In genomic region chr17:60526726-60527125, GRCh38 we compare ENCODE assay signal across 8 cellular contexts. TPM values are rescaled to one million over a fixed set of nuclear protein-coding genes. Genes with fewer than 3 reads are reported as not detected.
DNase-seq lines count a peak whose midpoint lies in the region; ATAC-seq, FAIRE-seq and TF ChIP-seq lines count a peak whose summit lies in the region.

No MANE protein-coding gene starts in this region.

- H3K4me2 ChIP-seq in A549 (peak overlapping the region; percentile 71), HCT116 (ENCODE audit: low read length) (peak overlapping the region; percentile 87)

- no peaks in the 10 kb centered on the region for H4K20me1 ChIP-seq in HCT116 (ENCODE audit: insufficient read depth)

- H3K36me3 ChIP-seq in HCT116 (ENCODE audit: control insufficient read depth in 1 of 2, insufficient read depth in 2 of 2, low read length in 2 of 2): peaks cover 2 to 4% of the 10 kb centered on the region in 2 experiments; a peak in 1 of 4 replicates
- peaks cover 4% of the 10 kb centered on the region for H3K36me3 ChIP-seq in brain microvascular endothelial cell (replicated peaks)
- H3K36me3 ChIP-seq in mesodermal cell (ENCODE audit: control insufficient read depth, insufficient read depth, low read length): peaks cover 17% of the 10 kb centered on the region

- TF ChIP-seq CTCF in A549 (IDR thresholded peaks at IDR 0.05) (no peak), HCT116 (IDR thresholded peaks at IDR 0.05 in 2 of 3, conservative IDR thresholded peaks at IDR 0.05 in 1 of 3; ENCODE audit: borderline replicate concordance in 1 of 3, insufficient read depth in 1 of 3, low read depth in 2 of 3, low read length in 2 of 3) (no peak), brain microvascular endothelial cell (IDR thresholded peaks at IDR 0.05; ENCODE audit: low read depth, low read length, missing control alignments) (no peak), RWPE1 (conservative IDR thresholded peaks at IDR 0.05; ENCODE audit: low read depth) (no peak)

- TF ChIP-seq RAD21 in A549 (conservative IDR thresholded peaks at IDR 0.05 in 1 of 2, IDR thresholded peaks at IDR 0.05 in 1 of 2) (no peak), HCT116 (IDR thresholded peaks at IDR 0.05; ENCODE audit: low read depth) (no peak)

- no peaks in the 10 kb centered on the region for H3K9me2 ChIP-seq in HCT116 (ENCODE audit: insufficient read depth)

- in situ Hi-C loops in brain microvascular endothelial cell (cut with HindIII; ENCODE audit: low pct_ligation_motif_present, low sequenced_read_pairs): no loop called here

- H3K4me3 ChIP-seq in A549: peak overlapping the region; percentile 90
- H3K4me3 ChIP-seq in HCT116 (replicated peaks in 1 of 2; ENCODE audit: low read depth in 1 of 2, low read length in 2 of 2): peak overlapping the region; percentile 85 to 92
- peak overlapping the region; percentile 99 for H3K4me3 ChIP-seq in brain microvascular endothelial cell (ENCODE audit: low read depth, low read length)
- H3K4me3 ChIP-seq in mesodermal cell (ENCODE audit: extremely low read depth, insufficient read depth, low read length, poor library complexity, severe bottlenecking): peak overlapping the region; percentile 98

- 13% methylated on average over 6 of the region's 6 CpGs for WGBS in A549 (ENCODE audit: missing lambda C conversion rate)
- 25 to 90% methylated on average over 2 of the region's 6 CpGs for WGBS in mesodermal cell (ENCODE audit: insufficient coverage in 2 of 2), 2 experiments

- peaks cover 47% of the 10 kb centered on the region for H3K79me2 ChIP-seq in HCT116 (ENCODE audit: insufficient read depth, low read length)

- ATAC-seq in A549 (no peak), HCT116 (no peak), HG03378 (IDR thresholded peaks at IDR 0.05; ENCODE audit: unreplicated experiment) (no peak)

- BruUV-seq in HCT116 (replicated peaks; lab: Mats Ljungman, UMichigan): no TSS peak

- CTCF ChIA-PET in A549 (lab: Yijun Ruan, JAX) (interaction anchor here (0.6 to 2.0 kb wide), 8 partner anchors 12 to 112 kb away, joined by 3 to 10 read pairs (median 4); no protein-coding TSS in a partner anchor), HCT116 (lab: Charles Lee) (no interaction called here), RWPE1 (lab: Yijun Ruan, JAX) (interaction anchor here (0.6 kb wide), 1 partner anchor 1862 kb away, joined by 3 read pairs; no protein-coding TSS in a partner anchor)

- intact Hi-C loops in HCT116 (cut with micrococcal nuclease): no loop called here

- no peak for FAIRE-seq in A549 (lab: Jason Lieb, UNC)

- POLR2A ChIA-PET in A549 (lab: Yijun Ruan, JAX) (interaction anchor here (0.6 to 1.7 kb wide), 17 partner anchors 8 to 151 kb away, joined by 3 to 15 read pairs (median 3); partner anchors contain the start of genes BCAS3, PPM1D and USP32), HCT116 (lab: Charles Lee) (interaction anchor here (0.7 to 2.1 kb wide), 10 partner anchors 8 to 67 kb away, joined by 3 to 7 read pairs (median 3); no protein-coding TSS in a partner anchor), RWPE1 (lab: Yijun Ruan, JAX; ENCODE audit: low non-redundant PET) (interaction anchor here (0.6 to 1.3 kb wide), 2 partner anchors 29 to 51 kb away, joined by 3 read pairs; no protein-coding TSS in a partner anchor)

- peak overlapping the region; percentile 83 for H3K9ac ChIP-seq in HCT116 (ENCODE audit: low read length)

- RAD21 ChIA-PET in HCT116 (lab: Charles Lee; ENCODE audit: low non-redundant PET in 1 of 2, low total read pairs in 2 of 2, uncharacterized antibody in 2 of 2, unreplicated experiment in 2 of 2): interaction anchor here in 1 of 2 experiments (0.6 kb wide), 1 partner anchor 43 kb away, joined by 4 read pairs; no protein-coding TSS in a partner anchor

- TF ChIP-seq POLR2A in A549 (IDR thresholded peaks at IDR 0.05; ENCODE audit: low read length): no peak
- TF ChIP-seq POLR2A in HCT116 (IDR thresholded peaks at IDR 0.05; ENCODE audit: borderline replicate concordance, extremely low read depth, insufficient read depth, insufficient read length): no peak

- H2AFZ ChIP-seq in HCT116 (ENCODE audit: low read depth, low read length, poor library complexity, severe bottlenecking): peak overlapping the region; percentile 19

- H3K4me1 ChIP-seq in A549 (peaks cover 18% of the 10 kb centered on the region; the same call in 2 of the 3 replicates), HCT116 (ENCODE audit: control insufficient read depth in 1 of 2, insufficient read depth in 2 of 2, low read length in 2 of 2) (peaks cover 9 to 17% of the 10 kb centered on the region in 2 experiments), mesodermal cell (ENCODE audit: control insufficient read depth, insufficient read depth, low read length, poor library complexity, severe bottlenecking) (no peaks in the 10 kb centered on the region)

- H3K9me3 ChIP-seq in A549 (no peaks in the 10 kb centered on the region), HCT116 (ENCODE audit: control insufficient read depth in 1 of 2, insufficient read depth in 1 of 2, low read depth in 1 of 2, low read length in 2 of 2) (no peaks in the 10 kb centered on the region), mesodermal cell (ENCODE audit: control insufficient read depth, low read length) (no peaks in the 10 kb centered on the region)

- no peak for DNase-seq in A549 (ENCODE audit: low read depth in 1 of 2, low spot score in 1 of 2)
- no peak for DNase-seq in HCT116 (ENCODE audit: low read depth, low spot score)
- DNase-seq in brain microvascular endothelial cell: no peak
- DNase-seq in RWPE1 (ENCODE audit: low spot score): no peak
- DNase-seq in NCI-H524 treated with DMSO at 0.1 percent for 48 hours (lab: John Stamatoyannopoulos, UW): no peak
- no peak for DNase-seq in glomerular visceral epithelial cell (ENCODE audit: extremely low spot score)

- H3K27ac ChIP-seq in A549 (peak overlapping the region; percentile 91 to 93), HCT116 (ENCODE audit: low read depth, low read length) (peak overlapping the region; percentile 91; the same call in 1 of the 2 replicates), brain microvascular endothelial cell (peak overlapping the region; percentile 99), mesodermal cell (ENCODE audit: low read depth, low read length, severe bottlenecking) (peak overlapping the region; percentile 99), RWPE1 (no peak overlapping the region)

- H3K27me3 ChIP-seq in HCT116 (ENCODE audit: insufficient read depth, low read length) (no peaks in the 10 kb centered on the region), brain microvascular endothelial cell (replicated peaks) (no peaks in the 10 kb centered on the region)

- no peak for TF ChIP-seq EP300 in A549 (IDR thresholded peaks at IDR 0.05)

TF ChIP-seq in A549, 52 proteins besides CTCF, POLR2A, EP300 and RAD21:
- TF ChIP-seq SREBF2 (IDR thresholded peaks at IDR 0.05) (no peak), TP53 (CRISPR knock-in tag; IDR thresholded peaks at IDR 0.05) (no peak)
- TF ChIP-seq, protein P1, sequence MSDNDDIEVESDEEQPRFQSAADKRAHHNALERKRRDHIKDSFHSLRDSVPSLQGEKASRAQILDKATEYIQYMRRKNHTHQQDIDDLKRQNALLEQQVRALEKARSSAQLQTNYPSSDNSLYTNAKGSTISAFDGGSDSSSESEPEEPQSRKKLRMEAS (IDR thresholded peaks at IDR 0.05): no peak

TF ChIP-seq in HCT116, 20 proteins besides CTCF, POLR2A, EP300 and RAD21:
- TF ChIP-seq YY1 (IDR thresholded peaks at IDR 0.05; ENCODE audit: extremely low read depth, insufficient replicate concordance, low read depth, low read length) (no peak), EZH2phosphoT487 (IDR thresholded peaks at IDR 0.05; ENCODE audit: borderline replicate concordance) (no peak), ZFX (IDR thresholded peaks at IDR 0.05) (no peak), SP1 (IDR thresholded peaks at IDR 0.05; ENCODE audit: low read depth) (no peak)

RNA-seq across cellular contexts. Expression of gene APPBP2, which starts 0.7 kb away (rescaled TPM):
- 22.5 and 31.6 TPM in 2 replicates for polyA plus RNA-seq in A549 (2011; rRNA removed)
- polyA plus RNA-seq in A549 (2012; cell fraction: cytosol; rRNA removed): 3.4 and 4.2 TPM in 2 replicates
- 2.4 and 3.5 TPM in 2 replicates for polyA plus RNA-seq in A549 (2012; cell fraction: nucleus; rRNA removed)
- 32.1 to 35.2 TPM (median 34.0 TPM) in 3 replicates for polyA plus RNA-seq in A549 (2017; fragmentation: RNase III; extraction: RNeasy Plus Mini Kit Qiagen cat#74134 plus additional on column Dnase treatment)
- polyA minus RNA-seq in A549 (2011; rRNA and poly(A)+ RNA removed): 32.6 and 41.5 TPM in 2 replicates
- total RNA-seq in HCT116 (2021; ENCODE audit: unreplicated experiment): 35.8 TPM
- polyA plus RNA-seq in HCT116 (2012): 12.9 and 14.9 TPM in 2 replicates
- polyA plus RNA-seq in mesodermal cell (2013, experiment 1 of 2): 29.5 TPM
- 24.1 TPM for polyA plus RNA-seq in mesodermal cell (2013, experiment 2 of 2)
